Comparison of ENCODE assay signal across 1 cellular context in the genomic region with DNA sequence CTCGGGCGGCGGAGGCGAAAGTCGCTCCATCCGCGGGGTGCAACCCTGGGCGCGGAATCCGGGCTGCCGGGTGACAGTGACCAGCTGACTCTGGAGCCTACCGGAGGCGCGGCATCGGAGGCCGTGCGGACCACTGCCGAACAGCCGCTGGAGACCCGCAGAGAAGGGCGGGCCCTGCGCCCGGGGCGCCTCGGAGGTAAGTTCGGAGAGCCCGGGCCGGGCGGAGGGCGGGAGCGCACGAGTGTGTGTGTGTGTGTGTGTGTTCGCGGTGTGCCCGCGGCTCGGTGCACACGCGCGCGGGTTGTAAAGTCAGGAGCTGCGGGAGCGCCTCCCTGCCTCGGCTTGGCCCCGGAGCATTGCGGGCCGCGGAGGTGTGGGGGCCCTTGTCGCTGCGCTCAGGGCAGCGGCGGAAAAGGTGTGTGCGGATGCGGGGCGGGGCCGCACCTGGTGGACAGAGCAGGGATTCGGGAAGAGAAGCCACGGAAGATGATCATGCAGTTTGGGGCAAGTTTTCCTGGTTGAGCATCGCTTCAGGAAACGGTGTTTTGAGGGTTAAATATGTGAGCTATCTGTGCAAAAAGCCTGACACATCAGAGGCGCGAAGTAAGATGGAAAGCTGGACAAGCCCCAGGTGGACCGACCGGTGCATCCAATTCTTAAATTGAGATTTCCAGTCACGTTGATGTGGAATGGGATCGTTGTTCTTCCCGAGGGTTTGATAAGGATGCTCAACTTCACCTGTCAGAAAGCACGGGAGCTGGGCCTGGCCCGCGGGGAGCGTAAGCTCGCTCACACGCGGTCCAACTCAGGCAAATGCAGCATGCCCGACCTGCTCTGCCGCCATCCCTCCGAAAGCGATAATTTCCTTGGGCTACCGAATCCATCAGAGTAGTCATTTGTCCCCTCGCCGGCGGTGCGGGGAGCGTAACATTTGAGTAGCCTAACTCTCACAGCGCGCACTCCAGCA.
TF ChIP-seq lines count a peak whose summit lies in the region.

No MANE protein-coding gene starts in this region.

TF ChIP-seq in HEK293, 187 proteins besides CTCF, POLR2A, EP300 and RAD21 (continued from another document and continues in another):
- TF ChIP-seq, protein P1, sequence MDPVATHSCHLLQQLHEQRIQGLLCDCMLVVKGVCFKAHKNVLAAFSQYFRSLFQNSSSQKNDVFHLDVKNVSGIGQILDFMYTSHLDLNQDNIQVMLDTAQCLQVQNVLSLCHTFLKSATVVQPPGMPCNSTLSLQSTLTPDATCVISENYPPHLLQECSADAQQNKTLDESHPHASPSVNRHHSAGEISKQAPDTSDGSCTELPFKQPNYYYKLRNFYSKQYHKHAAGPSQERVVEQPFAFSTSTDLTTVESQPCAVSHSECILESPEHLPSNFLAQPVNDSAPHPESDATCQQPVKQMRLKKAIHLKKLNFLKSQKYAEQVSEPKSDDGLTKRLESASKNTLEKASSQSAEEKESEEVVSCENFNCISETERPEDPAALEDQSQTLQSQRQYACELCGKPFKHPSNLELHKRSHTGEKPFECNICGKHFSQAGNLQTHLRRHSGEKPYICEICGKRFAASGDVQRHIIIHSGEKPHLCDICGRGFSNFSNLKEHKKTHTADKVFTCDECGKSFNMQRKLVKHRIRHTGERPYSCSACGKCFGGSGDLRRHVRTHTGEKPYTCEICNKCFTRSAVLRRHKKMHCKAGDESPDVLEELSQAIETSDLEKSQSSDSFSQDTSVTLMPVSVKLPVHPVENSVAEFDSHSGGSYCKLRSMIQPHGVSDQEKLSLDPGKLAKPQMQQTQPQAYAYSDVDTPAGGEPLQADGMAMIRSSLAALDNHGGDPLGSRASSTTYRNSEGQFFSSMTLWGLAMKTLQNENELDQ (tag by site-specific recombination; IDR thresholded peaks at IDR 0.05; ENCODE audit: low read depth), result no peak
- TF ChIP-seq ZFP3 (tag by site-specific recombination; IDR thresholded peaks at IDR 0.05; ENCODE audit: low read depth) (no peak), ZFP37 (tag by site-specific recombination; IDR thresholded peaks at IDR 0.05) (no peak), ZNF510 (tag by site-specific recombination; IDR thresholded peaks at IDR 0.05; ENCODE audit: insufficient replicate concordance) (no peak), ZNF529 (tag by site-specific recombination; IDR thresholded peaks at IDR 0.05; ENCODE audit: insufficient replicate concordance) (no peak), ZNF211 (tag by site-specific recombination; IDR thresholded peaks at IDR 0.05; ENCODE audit: low read depth) (no peak), ZNF501 (tag by site-specific recombination; IDR thresholded peaks at IDR 0.05) (no peak), ZNF202 (tag by site-specific recombination; IDR thresholded peaks at IDR 0.05; ENCODE audit: borderline replicate concordance) (no peak), ZNF239 (tag by site-specific recombination; IDR thresholded peaks at IDR 0.05) (no peak), ZIC2 (tag by site-specific recombination; IDR thresholded peaks at IDR 0.05) (no peak), ZNF792 (tag by site-specific recombination; IDR thresholded peaks at IDR 0.05) (no peak), ZNF221 (tag by site-specific recombination; IDR thresholded peaks at IDR 0.05; ENCODE audit: borderline replicate concordance) (no peak), ZFP41 (tag by site-specific recombination; IDR thresholded peaks at IDR 0.05; ENCODE audit: borderline replicate concordance) (no peak), ZEB2 (tag by site-specific recombination; IDR thresholded peaks at IDR 0.05) (no peak), ZNF426 (tag by site-specific recombination; IDR thresholded peaks at IDR 0.05) (no peak), ZNF654 (tag by site-specific recombination; IDR thresholded peaks at IDR 0.05; ENCODE audit: low read depth) (no peak), SCRT1 (tag by site-specific recombination; IDR thresholded peaks at IDR 0.05; ENCODE audit: borderline replicate concordance) (no peak), KLF8 (tag by site-specific recombination; IDR thresholded peaks at IDR 0.05) (no peak), ZNF335 (tag by site-specific recombination; conservative IDR thresholded peaks at IDR 0.05) (peak; percentile 47), FEZF1 (tag by site-specific recombination; IDR thresholded peaks at IDR 0.05) (no peak), KLF16 (tag by site-specific recombination; IDR thresholded peaks at IDR 0.05) (peak; percentile 60; the same call in 1 of the 2 replicates), ZNF561 (tag by site-specific recombination; IDR thresholded peaks at IDR 0.05; ENCODE audit: borderline replicate concordance) (no peak), KLF10 (tag by site-specific recombination; IDR thresholded peaks at IDR 0.05) (no peak), ZNF155 (tag by site-specific recombination; IDR thresholded peaks at IDR 0.05) (no peak), ZNF837 (tag by site-specific recombination; IDR thresholded peaks at IDR 0.05) (0 out of 2 replicates have a peak, but pooled peaks have one; percentile 21), ZNF560 (tag by site-specific recombination; IDR thresholded peaks at IDR 0.05; ENCODE audit: borderline replicate concordance) (no peak), ZNF2 (tag by site-specific recombination; IDR thresholded peaks at IDR 0.05) (0 out of 2 replicates have a peak, but pooled peaks have one; percentile 56), ZNF76 (tag by site-specific recombination; IDR thresholded peaks at IDR 0.05; ENCODE audit: borderline replicate concordance, low read depth) (0 out of 2 replicates have a peak, but pooled peaks have one; percentile 7), ZFHX2 (tag by site-specific recombination; conservative IDR thresholded peaks at IDR 0.05) (no peak; the same call in 1 of the 2 replicates), ZBTB8A (tag by site-specific recombination; IDR thresholded peaks at IDR 0.05) (peak; percentile 85), ZNF391 (tag by site-specific recombination; IDR thresholded peaks at IDR 0.05; ENCODE audit: borderline replicate concordance, low read depth) (no peak), ZXDB (tag by site-specific recombination; IDR thresholded peaks at IDR 0.05) (no peak), ZNF133 (tag by site-specific recombination; IDR thresholded peaks at IDR 0.05) (no peak), ZNF701 (tag by site-specific recombination; IDR thresholded peaks at IDR 0.05) (no peak), RBAK (tag by site-specific recombination; IDR thresholded peaks at IDR 0.05) (no peak), ZNF266 (tag by site-specific recombination; IDR thresholded peaks at IDR 0.05; ENCODE audit: low read depth) (no peak), WT1 (tag by site-specific recombination; IDR thresholded peaks at IDR 0.05) (no peak), ZNF302 (tag by site-specific recombination; IDR thresholded peaks at IDR 0.05; ENCODE audit: low read depth) (no peak), HOXC10 (CRISPR knock-in tag; IDR thresholded peaks at IDR 0.05) (no peak), ZNF394 (tag by site-specific recombination; IDR thresholded peaks at IDR 0.05; ENCODE audit: borderline replicate concordance) (no peak)
- TF ChIP-seq, protein P2, sequence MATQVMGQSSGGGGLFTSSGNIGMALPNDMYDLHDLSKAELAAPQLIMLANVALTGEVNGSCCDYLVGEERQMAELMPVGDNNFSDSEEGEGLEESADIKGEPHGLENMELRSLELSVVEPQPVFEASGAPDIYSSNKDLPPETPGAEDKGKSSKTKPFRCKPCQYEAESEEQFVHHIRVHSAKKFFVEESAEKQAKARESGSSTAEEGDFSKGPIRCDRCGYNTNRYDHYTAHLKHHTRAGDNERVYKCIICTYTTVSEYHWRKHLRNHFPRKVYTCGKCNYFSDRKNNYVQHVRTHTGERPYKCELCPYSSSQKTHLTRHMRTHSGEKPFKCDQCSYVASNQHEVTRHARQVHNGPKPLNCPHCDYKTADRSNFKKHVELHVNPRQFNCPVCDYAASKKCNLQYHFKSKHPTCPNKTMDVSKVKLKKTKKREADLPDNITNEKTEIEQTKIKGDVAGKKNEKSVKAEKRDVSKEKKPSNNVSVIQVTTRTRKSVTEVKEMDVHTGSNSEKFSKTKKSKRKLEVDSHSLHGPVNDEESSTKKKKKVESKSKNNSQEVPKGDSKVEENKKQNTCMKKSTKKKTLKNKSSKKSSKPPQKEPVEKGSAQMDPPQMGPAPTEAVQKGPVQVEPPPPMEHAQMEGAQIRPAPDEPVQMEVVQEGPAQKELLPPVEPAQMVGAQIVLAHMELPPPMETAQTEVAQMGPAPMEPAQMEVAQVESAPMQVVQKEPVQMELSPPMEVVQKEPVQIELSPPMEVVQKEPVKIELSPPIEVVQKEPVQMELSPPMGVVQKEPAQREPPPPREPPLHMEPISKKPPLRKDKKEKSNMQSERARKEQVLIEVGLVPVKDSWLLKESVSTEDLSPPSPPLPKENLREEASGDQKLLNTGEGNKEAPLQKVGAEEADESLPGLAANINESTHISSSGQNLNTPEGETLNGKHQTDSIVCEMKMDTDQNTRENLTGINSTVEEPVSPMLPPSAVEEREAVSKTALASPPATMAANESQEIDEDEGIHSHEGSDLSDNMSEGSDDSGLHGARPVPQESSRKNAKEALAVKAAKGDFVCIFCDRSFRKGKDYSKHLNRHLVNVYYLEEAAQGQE (tag by site-specific recombination; IDR thresholded peaks at IDR 0.05), result no peak
- TF ChIP-seq, protein P3, sequence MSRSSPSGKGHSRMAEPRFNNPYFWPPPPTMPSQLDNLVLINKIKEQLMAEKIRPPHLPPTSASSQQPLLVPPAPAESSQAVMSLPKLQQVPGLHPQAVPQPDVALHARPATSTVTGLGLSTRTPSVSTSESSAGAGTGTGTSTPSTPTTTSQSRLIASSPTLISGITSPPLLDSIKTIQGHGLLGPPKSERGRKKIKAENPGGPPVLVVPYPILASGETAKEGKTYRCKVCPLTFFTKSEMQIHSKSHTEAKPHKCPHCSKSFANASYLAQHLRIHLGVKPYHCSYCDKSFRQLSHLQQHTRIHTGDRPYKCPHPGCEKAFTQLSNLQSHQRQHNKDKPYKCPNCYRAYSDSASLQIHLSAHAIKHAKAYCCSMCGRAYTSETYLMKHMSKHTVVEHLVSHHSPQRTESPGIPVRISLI (tag by site-specific recombination; IDR thresholded peaks at IDR 0.05), result no peak
- TF ChIP-seq, protein P4, sequence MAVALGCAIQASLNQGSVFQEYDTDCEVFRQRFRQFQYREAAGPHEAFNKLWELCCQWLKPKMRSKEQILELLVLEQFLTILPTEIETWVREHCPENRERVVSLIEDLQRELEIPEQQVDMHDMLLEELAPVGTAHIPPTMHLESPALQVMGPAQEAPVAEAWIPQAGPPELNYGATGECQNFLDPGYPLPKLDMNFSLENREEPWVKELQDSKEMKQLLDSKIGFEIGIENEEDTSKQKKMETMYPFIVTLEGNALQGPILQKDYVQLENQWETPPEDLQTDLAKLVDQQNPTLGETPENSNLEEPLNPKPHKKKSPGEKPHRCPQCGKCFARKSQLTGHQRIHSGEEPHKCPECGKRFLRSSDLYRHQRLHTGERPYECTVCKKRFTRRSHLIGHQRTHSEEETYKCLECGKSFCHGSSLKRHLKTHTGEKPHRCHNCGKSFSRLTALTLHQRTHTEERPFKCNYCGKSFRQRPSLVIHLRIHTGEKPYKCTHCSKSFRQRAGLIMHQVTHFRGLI (tag by site-specific recombination; IDR thresholded peaks at IDR 0.05), result no peak
- TF ChIP-seq, protein P5, sequence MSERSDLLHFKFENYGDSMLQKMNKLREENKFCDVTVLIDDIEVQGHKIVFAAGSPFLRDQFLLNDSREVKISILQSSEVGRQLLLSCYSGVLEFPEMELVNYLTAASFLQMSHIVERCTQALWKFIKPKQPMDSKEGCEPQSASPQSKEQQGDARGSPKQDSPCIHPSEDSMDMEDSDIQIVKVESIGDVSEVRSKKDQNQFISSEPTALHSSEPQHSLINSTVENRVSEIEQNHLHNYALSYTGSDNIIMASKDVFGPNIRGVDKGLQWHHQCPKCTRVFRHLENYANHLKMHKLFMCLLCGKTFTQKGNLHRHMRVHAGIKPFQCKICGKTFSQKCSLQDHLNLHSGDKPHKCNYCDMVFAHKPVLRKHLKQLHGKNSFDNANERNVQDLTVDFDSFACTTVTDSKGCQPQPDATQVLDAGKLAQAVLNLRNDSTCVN (tag by site-specific recombination; optimal IDR thresholded peaks at IDR 0.05), result peak; percentile 91
- TF ChIP-seq, protein P6, sequence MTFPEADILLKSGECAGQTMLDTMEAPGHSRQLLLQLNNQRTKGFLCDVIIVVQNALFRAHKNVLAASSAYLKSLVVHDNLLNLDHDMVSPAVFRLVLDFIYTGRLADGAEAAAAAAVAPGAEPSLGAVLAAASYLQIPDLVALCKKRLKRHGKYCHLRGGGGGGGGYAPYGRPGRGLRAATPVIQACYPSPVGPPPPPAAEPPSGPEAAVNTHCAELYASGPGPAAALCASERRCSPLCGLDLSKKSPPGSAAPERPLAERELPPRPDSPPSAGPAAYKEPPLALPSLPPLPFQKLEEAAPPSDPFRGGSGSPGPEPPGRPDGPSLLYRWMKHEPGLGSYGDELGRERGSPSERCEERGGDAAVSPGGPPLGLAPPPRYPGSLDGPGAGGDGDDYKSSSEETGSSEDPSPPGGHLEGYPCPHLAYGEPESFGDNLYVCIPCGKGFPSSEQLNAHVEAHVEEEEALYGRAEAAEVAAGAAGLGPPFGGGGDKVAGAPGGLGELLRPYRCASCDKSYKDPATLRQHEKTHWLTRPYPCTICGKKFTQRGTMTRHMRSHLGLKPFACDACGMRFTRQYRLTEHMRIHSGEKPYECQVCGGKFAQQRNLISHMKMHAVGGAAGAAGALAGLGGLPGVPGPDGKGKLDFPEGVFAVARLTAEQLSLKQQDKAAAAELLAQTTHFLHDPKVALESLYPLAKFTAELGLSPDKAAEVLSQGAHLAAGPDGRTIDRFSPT (tag by site-specific recombination; IDR thresholded peaks at IDR 0.05), result no peak
- TF ChIP-seq, protein P7, sequence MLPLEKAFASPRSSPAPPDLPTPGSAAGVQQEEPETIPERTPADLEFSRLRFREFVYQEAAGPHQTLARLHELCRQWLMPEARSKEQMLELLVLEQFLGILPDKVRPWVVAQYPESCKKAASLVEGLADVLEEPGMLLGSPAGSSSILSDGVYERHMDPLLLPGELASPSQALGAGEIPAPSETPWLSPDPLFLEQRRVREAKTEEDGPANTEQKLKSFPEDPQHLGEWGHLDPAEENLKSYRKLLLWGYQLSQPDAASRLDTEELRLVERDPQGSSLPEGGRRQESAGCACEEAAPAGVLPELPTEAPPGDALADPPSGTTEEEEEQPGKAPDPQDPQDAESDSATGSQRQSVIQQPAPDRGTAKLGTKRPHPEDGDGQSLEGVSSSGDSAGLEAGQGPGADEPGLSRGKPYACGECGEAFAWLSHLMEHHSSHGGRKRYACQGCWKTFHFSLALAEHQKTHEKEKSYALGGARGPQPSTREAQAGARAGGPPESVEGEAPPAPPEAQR (tag by site-specific recombination; IDR thresholded peaks at IDR 0.05), result no peak
- TF ChIP-seq, protein P8, sequence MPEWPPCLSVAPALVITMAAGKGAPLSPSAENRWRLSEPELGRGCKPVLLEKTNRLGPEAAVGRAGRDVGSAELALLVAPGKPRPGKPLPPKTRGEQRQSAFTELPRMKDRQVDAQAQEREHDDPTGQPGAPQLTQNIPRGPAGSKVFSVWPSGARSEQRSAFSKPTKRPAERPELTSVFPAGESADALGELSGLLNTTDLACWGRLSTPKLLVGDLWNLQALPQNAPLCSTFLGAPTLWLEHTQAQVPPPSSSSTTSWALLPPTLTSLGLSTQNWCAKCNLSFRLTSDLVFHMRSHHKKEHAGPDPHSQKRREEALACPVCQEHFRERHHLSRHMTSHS (tag by site-specific recombination; IDR thresholded peaks at IDR 0.05), result no peak
- TF ChIP-seq, protein P9, sequence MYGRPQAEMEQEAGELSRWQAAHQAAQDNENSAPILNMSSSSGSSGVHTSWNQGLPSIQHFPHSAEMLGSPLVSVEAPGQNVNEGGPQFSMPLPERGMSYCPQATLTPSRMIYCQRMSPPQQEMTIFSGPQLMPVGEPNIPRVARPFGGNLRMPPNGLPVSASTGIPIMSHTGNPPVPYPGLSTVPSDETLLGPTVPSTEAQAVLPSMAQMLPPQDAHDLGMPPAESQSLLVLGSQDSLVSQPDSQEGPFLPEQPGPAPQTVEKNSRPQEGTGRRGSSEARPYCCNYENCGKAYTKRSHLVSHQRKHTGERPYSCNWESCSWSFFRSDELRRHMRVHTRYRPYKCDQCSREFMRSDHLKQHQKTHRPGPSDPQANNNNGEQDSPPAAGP (tag by site-specific recombination; IDR thresholded peaks at IDR 0.05), result no peak
